34 cellular contexts compared by ENCODE assay signal in the genomic region with DNA sequence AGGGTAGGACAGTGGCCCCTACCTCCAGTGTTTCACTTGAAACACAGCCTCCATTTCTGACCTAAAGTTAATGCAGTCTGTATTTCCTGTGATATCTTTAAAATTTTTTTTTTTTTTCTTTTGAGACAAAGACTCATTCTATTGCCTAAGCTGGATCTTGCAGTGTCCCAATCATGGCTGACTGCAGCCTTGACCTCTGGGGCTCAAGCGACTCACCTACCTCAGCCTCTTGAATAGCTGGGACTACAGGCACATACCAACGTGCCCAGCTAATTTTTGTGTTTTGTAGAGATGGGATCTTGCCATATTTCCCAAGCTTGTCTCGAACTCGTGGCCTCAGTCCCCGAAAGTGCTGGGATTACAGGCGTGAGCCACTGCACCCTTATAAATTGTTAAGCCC. TPM values are rescaled to one million over a fixed set of nuclear protein-coding genes. Genes with fewer than 3 reads are reported as not detected.
"Had no signal": no experiment of that assay in that cellular context is flagged by ENCODE, and none has a peak within 500 bp of the region (broad histone marks: within the 10 kb centered on the region; RNA-seq: fewer than 3 reads in every experiment).

No MANE protein-coding gene starts in this region.

- H3K27ac ChIP-seq: adrenal gland, body of pancreas, KMS-11, Peyer's patch, VCaP had no signal

- ATAC-seq: activated CD8-positive, alpha-beta T cell treated with anti-CD3 and anti-CD28 coated beads for 36 hours; activated naive CD4-positive, alpha-beta T cell treated with anti-CD3 and anti-CD28 coated beads, Interleukin-2, amount 50 U/mL, for 72 hours; body of pancreas; PC-3; Right ventricle myocardium inferior had no signal

- H3K4me3 Mint-ChIP-seq: activated CD4-positive, alpha-beta T cell treated with anti-CD3 and anti-CD28 coated beads, Interleukin-2, amount 10 ng/mL, durations not matched to agents 24 days and 14 days; activated CD8-positive, alpha-beta T cell treated with anti-CD3 and anti-CD28 coated beads for 36 hours; activated naive CD4-positive, alpha-beta T cell treated with anti-CD3 and anti-CD28 coated beads for 36 hours had no signal

- H3K27me3 Mint-ChIP-seq: activated CD4-positive, alpha-beta T cell treated with anti-CD3 and anti-CD28 coated beads, Interleukin-2, amount 10 ng/mL, durations not matched to agents 24 days and 14 days; activated CD8-positive, alpha-beta T cell treated with anti-CD3 and anti-CD28 coated beads for 36 hours had no signal

- H3K9ac ChIP-seq: KMS-11 had no signal

- FAIRE-seq: astrocyte had no signal

- H3K36me3 ChIP-seq: adrenal gland had no signal

- DNase-seq: activated CD4-positive, alpha-beta T cell treated with anti-CD3 and anti-CD28 coated beads for 1 hour; activated CD4-positive, alpha-beta T cell treated with anti-CD3 and anti-CD28 coated beads, Interleukin-2, amount 10 ng/mL, durations not matched to agents 24 days and 14 days; activated CD4-positive, alpha-beta T cell treated with anti-CD3 and anti-CD28 coated beads, Interleukin-2, amount 50 U/mL, for 4 hours; activated CD4-positive, CD25-positive, alpha-beta regulatory T cell; activated CD8-positive, alpha-beta T cell treated with anti-CD3 and anti-CD28 coated beads for 36 hours; activated gamma-delta T cell; activated naive CD4-positive, alpha-beta T cell treated with anti-CD3 and anti-CD28 coated beads for 36 hours; activated T-cell treated with anti-CD3 and anti-CD28 coated beads, Interleukin-2, amount 50 U/mL, for 1 hour; adrenal gland; body of pancreas; central memory CD4-positive, alpha-beta T cell; NCI-H1048; NCI-H1105 treated with DMSO at 0.1 percent for 48 hours; NCI-H1436; NCI-H1694; NCI-H1930; NCI-H345; NCI-H524 treated with DMSO at 0.1 percent for 48 hours; PC-3; Peyer's patch; RPMI8226; SW 1271; T-helper 1 cell; T-helper 2 cell; T-helper 9 cell had no signal

- H3K4me1 Mint-ChIP-seq: activated CD4-positive, alpha-beta T cell treated with anti-CD3 and anti-CD28 coated beads, Interleukin-2, amount 10 ng/mL, durations not matched to agents 24 days and 14 days had no signal

- H3K4me2 ChIP-seq: KMS-11 had no signal

- H3K27me3 ChIP-seq: adrenal gland, body of pancreas, Peyer's patch had no signal

- H3K9me3 Mint-ChIP-seq: activated CD4-positive, alpha-beta T cell treated with anti-CD3 and anti-CD28 coated beads, Interleukin-2, amount 10 ng/mL, durations not matched to agents 24 days and 14 days; activated CD8-positive, alpha-beta T cell treated with anti-CD3 and anti-CD28 coated beads for 36 hours; activated naive CD4-positive, alpha-beta T cell treated with anti-CD3 and anti-CD28 coated beads for 36 hours; activated naive CD4-positive, alpha-beta T cell treated with anti-CD3 and anti-CD28 coated beads, Interleukin-2, amount 50 U/mL, for 72 hours; activated T-helper 2 cell treated with anti-CD3 and anti-CD28 coated beads, Interferon-gamma antibody, Interleukin-2, Interleukin-4, amounts not matched to agents 10 μg/mL and 5 μg/mL and 100 μg/mL, durations not matched to agents 14 hours and 24 hours and 36 hours had no signal

- H3K4me1 ChIP-seq: adrenal gland, body of pancreas, Peyer's patch had no signal

- H3K4me3 ChIP-seq: adrenal gland, body of pancreas, Peyer's patch had no signal

- H3K36me3 Mint-ChIP-seq: activated naive CD4-positive, alpha-beta T cell treated with anti-CD3 and anti-CD28 coated beads, Interleukin-2, amount 50 U/mL, for 72 hours had no signal

- H3K27ac Mint-ChIP-seq: activated CD4-positive, alpha-beta T cell treated with anti-CD3 and anti-CD28 coated beads, Interleukin-2, amount 10 ng/mL, durations not matched to agents 24 days and 14 days; activated CD8-positive, alpha-beta T cell treated with anti-CD3 and anti-CD28 coated beads for 36 hours; activated naive CD4-positive, alpha-beta T cell treated with anti-CD3 and anti-CD28 coated beads for 36 hours; activated naive CD4-positive, alpha-beta T cell treated with anti-CD3 and anti-CD28 coated beads, Interleukin-2, amount 50 U/mL, for 72 hours; activated T-helper 2 cell treated with anti-CD3 and anti-CD28 coated beads, Interferon-gamma antibody, Interleukin-2, Interleukin-4, amounts not matched to agents 10 μg/mL and 5 μg/mL and 100 μg/mL, durations not matched to agents 14 hours and 24 hours and 36 hours had no signal

- H3K9me3 ChIP-seq: adrenal gland, body of pancreas, Peyer's patch had no signal

RNA-seq across cellular contexts. Expression of gene MGAM2, which starts 16.7 kb away (rescaled TPM):
- total RNA-seq: activated CD4-positive, alpha-beta T cell treated with anti-CD3 and anti-CD28 coated beads, Interleukin-2, amount 10 ng/mL, durations not matched to agents 24 days and 14 days; activated CD8-positive, alpha-beta memory T cell treated with anti-CD3 and anti-CD28 coated beads for 36 hours; activated CD8-positive, alpha-beta T cell treated with anti-CD3 and anti-CD28 coated beads for 36 hours; activated naive CD4-positive, alpha-beta T cell treated with anti-CD3 and anti-CD28 coated beads for 36 hours; activated naive CD4-positive, alpha-beta T cell treated with anti-CD3 and anti-CD28 coated beads, Interleukin-2, amount 50 U/mL, for 72 hours; activated T-helper 2 cell treated with anti-CD3 and anti-CD28 coated beads, Interferon-gamma antibody, Interleukin-2, Interleukin-4, amounts not matched to agents 10 μg/mL and 5 μg/mL and 100 μg/mL, durations not matched to agents 14 hours and 24 hours and 36 hours; adrenal gland; M059J; NCI-H460; PC-3 had no signal
